ENCODE assay signal across 16 cellular contexts in the genomic region with DNA sequence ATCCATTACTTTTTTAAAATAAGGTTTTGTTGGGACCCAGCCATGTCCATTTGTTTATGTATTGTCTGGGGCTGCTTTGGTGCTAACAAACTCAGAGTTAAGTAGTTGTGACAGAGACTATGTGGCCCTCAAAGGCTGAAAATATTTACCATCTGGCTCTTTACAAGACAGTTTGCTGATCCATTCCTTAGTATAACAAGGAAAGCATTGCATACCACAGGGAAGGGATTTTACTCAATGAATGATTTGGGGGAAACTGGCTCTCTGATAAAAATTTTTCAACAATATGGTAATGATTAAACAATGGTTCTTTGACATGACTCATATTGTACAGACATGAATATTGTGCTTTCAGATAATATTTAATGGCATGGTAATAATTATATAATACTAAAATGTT.
DNase-seq lines count a peak whose midpoint lies in the region; ATAC-seq and TF ChIP-seq lines count a peak whose summit lies in the region.
"Had no signal": no experiment of that assay in that cellular context is flagged by ENCODE, and none has a peak within 500 bp of the region (broad histone marks: within the 10 kb centered on the region; RNA-seq: fewer than 3 reads in every experiment).

No MANE protein-coding gene starts in this region.

- POLR2A ChIA-PET in SK-N-SH (lab: Yijun Ruan, JAX), result no interaction called here

- H3K27ac ChIP-seq in SK-N-SH (ENCODE audit: low read depth in 2 of 2, low read length in 1 of 2), result peak overlapping the region; percentile 35 to 76; a peak in 3 of 4 replicates

- in situ Hi-C loops in ACHN (cut with HindIII; ENCODE audit: low pct_ligation_motif_present, low pct_unique_long_range_greater_than_20kb, low sequenced_read_pairs), result no loop called here

- no peak overlapping the region for H3K4me3 ChIP-seq in SK-N-SH (ENCODE audit: low read depth in 2 of 2, low read length in 1 of 2)

- CTCF ChIA-PET in SK-N-SH (lab: Yijun Ruan, JAX), result no interaction called here

- TF ChIP-seq EP300 in SK-N-SH (IDR thresholded peaks at IDR 0.05; ENCODE audit: borderline replicate concordance in 1 of 2, low read depth in 1 of 2, low read length in 1 of 2), result peak; percentile 10 to 66; a peak in 2 of 4 replicates

- no peak overlapping the region for H2AFZ ChIP-seq in SK-N-SH (ENCODE audit: low read depth)

- TF ChIP-seq RAD21 in SK-N-SH (IDR thresholded peaks at IDR 0.05; ENCODE audit: low read length), result no peak

- peak; percentile 31 for DNase-seq in ACHN
- peak; percentile 15 for DNase-seq in GM04504 (ENCODE audit: low read depth)
- no peak for DNase-seq in SK-N-SH
- DNase-seq in fibroblast of peridontal ligament (ENCODE audit: extremely low read depth), result peak; percentile 74
- DNase-seq in H4 (ENCODE audit: low spot score), result no peak
- no peak for DNase-seq in NCI-H2171 treated with DMSO at 0.1 percent for 48 hours (lab: John Stamatoyannopoulos, UW)
- no peak for DNase-seq in NCI-H526 treated with DMSO at 0.1 percent for 48 hours (lab: John Stamatoyannopoulos, UW)
- DNase-seq: CD4-positive, alpha-beta memory T cell; DMS79 treated with DMSO at 0.1 percent for 48 hours; NCI-H1436 treated with DMSO at 0.1 percent for 48 hours; NCI-H2081 treated with DMSO at 0.1 percent for 48 hours; NCI-H2227 treated with DMSO at 0.1 percent for 48 hours; NCI-H526; Right ventricle myocardium superior had no signal

- H3K36me3 ChIP-seq in SK-N-SH (replicated peaks in 1 of 2; ENCODE audit: control insufficient read depth in 1 of 2, insufficient read depth in 2 of 2, low read length in 1 of 2), result peaks cover 8 to 14% of the 10 kb centered on the region in 2 experiments

- no peak overlapping the region for H3K4me2 ChIP-seq in SK-N-SH

- no peaks in the 10 kb centered on the region for H4K20me1 ChIP-seq in SK-N-SH (ENCODE audit: insufficient read depth)

- H3K27me3 ChIP-seq in SK-N-SH (ENCODE audit: insufficient read depth), result no peaks in the 10 kb centered on the region

- no peak overlapping the region for H3K9ac ChIP-seq in SK-N-SH

- no peak for ATAC-seq in HG03108 (IDR thresholded peaks at IDR 0.05; ENCODE audit: unreplicated experiment)
- ATAC-seq: Panc1 had no signal

- no peaks in the 10 kb centered on the region; the same call in 1 of the 2 replicates for H3K9me3 ChIP-seq in SK-N-SH

- H3K9me2 ChIP-seq in SK-N-SH, result no peaks in the 10 kb centered on the region

- H3K4me1 ChIP-seq in SK-N-SH (ENCODE audit: control insufficient read depth in 1 of 2, insufficient read depth in 2 of 2, low read depth in 1 of 2, low read length in 1 of 2), result peaks cover 0 to 7% of the 10 kb centered on the region in 2 experiments; a peak in 2 of 4 replicates

- no peak for TF ChIP-seq CTCF in SK-N-SH (IDR thresholded peaks at IDR 0.05)

- no peaks in the 10 kb centered on the region for H3K79me2 ChIP-seq in SK-N-SH (ENCODE audit: insufficient read depth)

- peaks cover 6% of the 10 kb centered on the region for H3F3A ChIP-seq in SK-N-SH (replicated peaks; ENCODE audit: insufficient read depth)

TF ChIP-seq in SK-N-SH, 30 proteins besides CTCF, POLR2A, EP300 and RAD21:
- TF ChIP-seq, protein P1, sequence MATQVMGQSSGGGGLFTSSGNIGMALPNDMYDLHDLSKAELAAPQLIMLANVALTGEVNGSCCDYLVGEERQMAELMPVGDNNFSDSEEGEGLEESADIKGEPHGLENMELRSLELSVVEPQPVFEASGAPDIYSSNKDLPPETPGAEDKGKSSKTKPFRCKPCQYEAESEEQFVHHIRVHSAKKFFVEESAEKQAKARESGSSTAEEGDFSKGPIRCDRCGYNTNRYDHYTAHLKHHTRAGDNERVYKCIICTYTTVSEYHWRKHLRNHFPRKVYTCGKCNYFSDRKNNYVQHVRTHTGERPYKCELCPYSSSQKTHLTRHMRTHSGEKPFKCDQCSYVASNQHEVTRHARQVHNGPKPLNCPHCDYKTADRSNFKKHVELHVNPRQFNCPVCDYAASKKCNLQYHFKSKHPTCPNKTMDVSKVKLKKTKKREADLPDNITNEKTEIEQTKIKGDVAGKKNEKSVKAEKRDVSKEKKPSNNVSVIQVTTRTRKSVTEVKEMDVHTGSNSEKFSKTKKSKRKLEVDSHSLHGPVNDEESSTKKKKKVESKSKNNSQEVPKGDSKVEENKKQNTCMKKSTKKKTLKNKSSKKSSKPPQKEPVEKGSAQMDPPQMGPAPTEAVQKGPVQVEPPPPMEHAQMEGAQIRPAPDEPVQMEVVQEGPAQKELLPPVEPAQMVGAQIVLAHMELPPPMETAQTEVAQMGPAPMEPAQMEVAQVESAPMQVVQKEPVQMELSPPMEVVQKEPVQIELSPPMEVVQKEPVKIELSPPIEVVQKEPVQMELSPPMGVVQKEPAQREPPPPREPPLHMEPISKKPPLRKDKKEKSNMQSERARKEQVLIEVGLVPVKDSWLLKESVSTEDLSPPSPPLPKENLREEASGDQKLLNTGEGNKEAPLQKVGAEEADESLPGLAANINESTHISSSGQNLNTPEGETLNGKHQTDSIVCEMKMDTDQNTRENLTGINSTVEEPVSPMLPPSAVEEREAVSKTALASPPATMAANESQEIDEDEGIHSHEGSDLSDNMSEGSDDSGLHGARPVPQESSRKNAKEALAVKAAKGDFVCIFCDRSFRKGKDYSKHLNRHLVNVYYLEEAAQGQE (IDR thresholded peaks at IDR 0.05; ENCODE audit: low read depth, low read length), result no peak
- TF ChIP-seq, protein P2, sequence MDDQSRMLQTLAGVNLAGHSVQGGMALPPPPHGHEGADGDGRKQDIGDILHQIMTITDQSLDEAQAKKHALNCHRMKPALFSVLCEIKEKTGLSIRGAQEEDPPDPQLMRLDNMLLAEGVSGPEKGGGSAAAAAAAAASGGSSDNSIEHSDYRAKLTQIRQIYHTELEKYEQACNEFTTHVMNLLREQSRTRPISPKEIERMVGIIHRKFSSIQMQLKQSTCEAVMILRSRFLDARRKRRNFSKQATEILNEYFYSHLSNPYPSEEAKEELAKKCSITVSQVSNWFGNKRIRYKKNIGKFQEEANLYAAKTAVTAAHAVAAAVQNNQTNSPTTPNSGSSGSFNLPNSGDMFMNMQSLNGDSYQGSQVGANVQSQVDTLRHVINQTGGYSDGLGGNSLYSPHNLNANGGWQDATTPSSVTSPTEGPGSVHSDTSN (IDR thresholded peaks at IDR 0.05), result peak; percentile 84
- TF ChIP-seq, protein P3, sequence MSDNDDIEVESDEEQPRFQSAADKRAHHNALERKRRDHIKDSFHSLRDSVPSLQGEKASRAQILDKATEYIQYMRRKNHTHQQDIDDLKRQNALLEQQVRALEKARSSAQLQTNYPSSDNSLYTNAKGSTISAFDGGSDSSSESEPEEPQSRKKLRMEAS (IDR thresholded peaks at IDR 0.05; ENCODE audit: low read depth), result no peak
- TF ChIP-seq RXRA (IDR thresholded peaks at IDR 0.05; ENCODE audit: borderline replicate concordance, low read depth), result no peak
- peak; percentile 94 for TF ChIP-seq TCF12 (IDR thresholded peaks at IDR 0.05)
- peak; percentile 49; the same call in 1 of the 2 replicates for TF ChIP-seq FOSL2 (IDR thresholded peaks at IDR 0.05; ENCODE audit: borderline replicate concordance, low read depth)
- TF ChIP-seq TAF1 (IDR thresholded peaks at IDR 0.05; ENCODE audit: borderline replicate concordance, low read depth, low read length), result no peak
- TF ChIP-seq JUND (IDR thresholded peaks at IDR 0.05), result peak; percentile 73
- no peak for TF ChIP-seq MEF2A (IDR thresholded peaks at IDR 0.05; ENCODE audit: borderline replicate concordance, low read depth)
- TF ChIP-seq TEAD4 (IDR thresholded peaks at IDR 0.05; ENCODE audit: borderline replicate concordance, insufficient read depth), result peak; percentile 76
- peak; percentile 59; the same call in 1 of the 2 replicates for TF ChIP-seq NFIC (IDR thresholded peaks at IDR 0.05; ENCODE audit: borderline replicate concordance)

Comparison
In these comparisons a context has a peak if more than half of its experiments do, and no peak if none do; other contexts are left out.
1. DNase-seq: peak in ACHN (single experiment), GM04504 (single experiment) and fibroblast of peridontal ligament (single experiment); none in SK-N-SH (single experiment), H4 (single experiment), NCI-H2171 treated with DMSO at 0.1 percent for 48 hours (single experiment) and NCI-H526 treated with DMSO at 0.1 percent for 48 hours (single experiment).